Comparison of ENCODE assay signal across 8 cellular contexts in genomic region chr3:167733961-167734497, GRCh38. TPM values are rescaled to one million over a fixed set of nuclear protein-coding genes. Genes with fewer than 3 reads are reported as not detected.
DNase-seq lines count a peak whose midpoint lies in the region; ATAC-seq and TF ChIP-seq lines count a peak whose summit lies in the region.

No MANE protein-coding gene starts in this region.

- H3K4me1 ChIP-seq in iPS-20b (ENCODE audit: insufficient read depth, low read length) = peaks cover 22% of the 10 kb centered on the region
- peaks cover 0 to 46% (median 10%) of the 10 kb centered on the region in 4 donors for H3K4me1 ChIP-seq in tibial artery

- peak; percentile 9 for DNase-seq in activated CD4-positive, alpha-beta T cell treated with anti-CD3 and anti-CD28 coated beads, Interleukin-2, amount 10 ng/mL, durations not matched to agents 7 days and 5 days
- no peak for DNase-seq in activated CD4-positive, alpha-beta T cell treated with anti-CD3 and anti-CD28 coated beads for 48 hours
- DNase-seq in tibial artery (no peak), iPS-NIHi7 (ENCODE audit: extremely low spot score) (no peak)
- DNase-seq in stimulated activated naive CD8-positive, alpha-beta T cell treated with anti-CD3 and anti-CD28 coated beads, Interleukin-15, Interleukin-2, amounts not matched to agents 100 U/mL and 50 U/mL, for 24 hours = no peak

- no peak for ATAC-seq in stimulated activated naive CD8-positive, alpha-beta T cell treated with anti-CD3 and anti-CD28 coated beads, Interleukin-15, Interleukin-2, amounts not matched to agents 100 U/mL and 50 U/mL, for 24 hours
- ATAC-seq in GM18867 (IDR thresholded peaks at IDR 0.05; ENCODE audit: unreplicated experiment) = no peak

- H3K4me3 ChIP-seq in iPS-20b (ENCODE audit: low read length) (peak overlapping the region; percentile 96), tibial artery (peak overlapping the region; percentile 70 to 78)

- peaks cover 13% of the 10 kb centered on the region for H3K36me3 Mint-ChIP-seq in activated CD4-positive, alpha-beta T cell treated with anti-CD3 and anti-CD28 coated beads, Interleukin-2, amount 10 ng/mL, durations not matched to agents 7 days and 5 days (ENCODE audit: low read depth)

- no peak overlapping the region for H3K4me3 Mint-ChIP-seq in activated CD4-positive, alpha-beta T cell treated with anti-CD3 and anti-CD28 coated beads, Interleukin-2, amount 10 ng/mL, durations not matched to agents 7 days and 5 days

- no peaks in the 10 kb centered on the region for H3K9me3 Mint-ChIP-seq in activated CD4-positive, alpha-beta T cell treated with anti-CD3 and anti-CD28 coated beads, Interleukin-2, amount 10 ng/mL, durations not matched to agents 7 days and 5 days

- TF ChIP-seq CTCF in VCaP (conservative IDR thresholded peaks at IDR 0.05) (no peak), tibial artery (IDR thresholded peaks at IDR 0.05) (no peak)

- 0 out of 2 replicates have a peak, but pooled peaks cover 4% of the 10 kb centered on the region for H3K27me3 ChIP-seq in iPS-20b (ENCODE audit: insufficient read depth, low read length)
- H3K27me3 ChIP-seq in tibial artery = no peaks in the 10 kb centered on the region

- no peaks in the 10 kb centered on the region for H3K27me3 Mint-ChIP-seq in activated CD4-positive, alpha-beta T cell treated with anti-CD3 and anti-CD28 coated beads, Interleukin-2, amount 10 ng/mL, durations not matched to agents 7 days and 5 days

- CTCF ChIA-PET in activated CD4-positive, alpha-beta T cell treated with anti-CD3 and anti-CD28 coated beads, Interleukin-2, amount 10 ng/mL, durations not matched to agents 7 days and 5 days (lab: Charles Lee) = no interaction called here

- POLR2A ChIA-PET in activated CD4-positive, alpha-beta T cell treated with anti-CD3 and anti-CD28 coated beads, Interleukin-2, amount 10 ng/mL, durations not matched to agents 7 days and 5 days (lab: Charles Lee) = no interaction called here

- H3K9me3 ChIP-seq in iPS-20b (ENCODE audit: insufficient read depth, low read depth, low read length) (no peaks in the 10 kb centered on the region), tibial artery (no peaks in the 10 kb centered on the region)

- no peak overlapping the region for H3K27ac Mint-ChIP-seq in activated CD4-positive, alpha-beta T cell treated with anti-CD3 and anti-CD28 coated beads, Interleukin-2, amount 10 ng/mL, durations not matched to agents 7 days and 5 days

- peak overlapping the region; percentile 92; the same call in 1 of the 2 replicates for H3K9ac ChIP-seq in iPS-20b (ENCODE audit: low read depth, low read length)

- intact Hi-C loops in tibial artery (cut with DNase I; ENCODE audit: low total_unique reads) = loop anchor here (10.0 kb wide), 2 partner anchors 141 to 361 kb away; partner anchors contain the start of gene GOLIM4

- peaks cover 38% of the 10 kb centered on the region for H3K4me1 Mint-ChIP-seq in activated CD4-positive, alpha-beta T cell treated with anti-CD3 and anti-CD28 coated beads, Interleukin-2, amount 10 ng/mL, durations not matched to agents 7 days and 5 days

- H3K27ac ChIP-seq in VCaP (peak overlapping the region; percentile 84), iPS-20b (ENCODE audit: low read length) (peak overlapping the region; percentile 74), tibial artery (peak overlapping the region; percentile 90 to 95)

- H3K36me3 ChIP-seq in iPS-20b (ENCODE audit: insufficient read depth, low read depth, low read length) = no peaks in the 10 kb centered on the region
- no peaks in the 10 kb centered on the region for H3K36me3 ChIP-seq in tibial artery

RNA-seq across cellular contexts. Expression of gene PDCD10, which starts 0.7 kb away (rescaled TPM):
- 10 to 100 TPM; 72.5 to 82.9 TPM for total RNA-seq in activated CD4-positive, alpha-beta T cell treated with anti-CD3 and anti-CD28 coated beads, Interleukin-2, amount 10 ng/mL, durations not matched to agents 7 days and 5 days

RNA-seq across cellular contexts. Expression of gene SERPINI1, which starts 1.5 kb away (rescaled TPM):
- 1 to 10 TPM; 2.1 to 3.1 TPM for total RNA-seq in activated CD4-positive, alpha-beta T cell treated with anti-CD3 and anti-CD28 coated beads, Interleukin-2, amount 10 ng/mL, durations not matched to agents 7 days and 5 days
